ENCODE assay signal across 1 cellular context in the genomic region with DNA sequence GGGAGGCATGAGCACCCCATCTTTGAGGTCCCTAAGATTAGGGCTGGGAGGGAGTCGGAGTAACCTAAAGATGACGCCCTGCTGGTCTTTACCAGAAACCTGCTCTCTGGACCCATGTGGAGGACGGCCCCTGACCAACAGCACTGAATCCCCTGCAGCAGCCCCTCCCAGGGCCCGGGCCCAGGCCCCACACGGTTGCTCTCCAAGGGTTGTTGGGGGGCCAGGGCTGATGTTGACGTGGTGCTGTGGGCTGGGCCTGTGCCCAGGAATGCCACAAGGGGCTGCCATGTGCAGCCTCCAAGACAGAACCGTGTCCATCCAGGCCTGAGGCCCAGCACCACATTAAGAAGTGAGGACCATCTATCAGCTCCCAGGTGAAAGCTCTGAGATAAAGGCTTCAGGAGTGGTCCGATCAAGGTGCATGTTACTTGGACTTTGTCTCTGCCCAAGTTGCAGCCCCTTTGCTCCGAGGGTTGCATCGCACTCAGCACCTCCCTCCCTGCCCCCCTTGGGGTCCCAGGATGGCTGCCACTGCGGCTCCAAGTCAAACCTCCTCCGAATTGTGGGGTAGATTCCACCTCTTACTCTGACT.
TF ChIP-seq lines count a peak whose summit lies in the region.

No MANE protein-coding gene starts in this region.

TF ChIP-seq in HepG2, 621 proteins besides CTCF, POLR2A, EP300 and RAD21:
- peak; percentile 97 for TF ChIP-seq ZNF329 (CRISPR knock-in tag; IDR thresholded peaks at IDR 0.05; ENCODE audit: low read depth)
- TF ChIP-seq, protein P1, sequence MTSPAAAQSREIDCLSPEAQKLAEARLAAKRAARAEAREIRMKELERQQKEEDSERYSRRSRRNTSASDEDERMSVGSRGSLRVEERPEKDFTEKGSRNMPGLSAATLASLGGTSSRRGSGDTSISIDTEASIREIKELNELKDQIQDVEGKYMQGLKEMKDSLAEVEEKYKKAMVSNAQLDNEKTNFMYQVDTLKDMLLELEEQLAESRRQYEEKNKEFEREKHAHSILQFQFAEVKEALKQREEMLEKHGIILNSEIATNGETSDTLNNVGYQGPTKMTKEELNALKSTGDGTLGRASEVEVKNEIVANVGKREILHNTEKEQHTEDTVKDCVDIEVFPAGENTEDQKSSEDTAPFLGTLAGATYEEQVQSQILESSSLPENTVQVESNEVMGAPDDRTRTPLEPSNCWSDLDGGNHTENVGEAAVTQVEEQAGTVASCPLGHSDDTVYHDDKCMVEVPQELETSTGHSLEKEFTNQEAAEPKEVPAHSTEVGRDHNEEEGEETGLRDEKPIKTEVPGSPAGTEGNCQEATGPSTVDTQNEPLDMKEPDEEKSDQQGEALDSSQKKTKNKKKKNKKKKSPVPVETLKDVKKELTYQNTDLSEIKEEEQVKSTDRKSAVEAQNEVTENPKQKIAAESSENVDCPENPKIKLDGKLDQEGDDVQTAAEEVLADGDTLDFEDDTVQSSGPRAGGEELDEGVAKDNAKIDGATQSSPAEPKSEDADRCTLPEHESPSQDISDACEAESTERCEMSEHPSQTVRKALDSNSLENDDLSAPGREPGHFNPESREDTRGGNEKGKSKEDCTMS (CRISPR knock-in tag; conservative IDR thresholded peaks at IDR 0.05), result no peak
